In the genomic region with DNA sequence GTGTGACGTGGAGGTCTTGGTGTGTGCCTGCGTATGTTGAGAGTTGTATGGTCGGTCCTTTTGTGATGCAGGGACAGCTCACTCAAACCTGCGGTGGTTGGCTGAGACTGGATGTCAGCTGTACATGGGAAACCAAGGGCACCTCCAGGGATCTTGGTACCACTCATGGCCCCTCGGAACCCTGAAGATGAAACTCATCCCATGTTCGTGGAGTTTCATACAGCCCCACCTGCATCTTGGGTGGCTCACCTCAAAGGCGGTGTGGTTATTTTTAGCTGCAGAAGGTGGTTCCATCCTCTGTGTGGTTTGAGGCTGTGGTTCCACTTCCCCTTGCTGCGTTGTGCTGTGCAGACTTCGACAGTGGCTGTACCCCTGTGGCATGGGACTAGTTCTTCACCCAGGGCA, we compare ENCODE assay signal across 8 cellular contexts. TPM values are rescaled to one million over a fixed set of nuclear protein-coding genes. Genes with fewer than 3 reads are reported as not detected.
DNase-seq lines count a peak whose midpoint lies in the region; ATAC-seq and TF ChIP-seq lines count a peak whose summit lies in the region.

No MANE protein-coding gene starts in this region.

- H3K27ac ChIP-seq in DND-41 (ENCODE audit: low read length) (no peak overlapping the region), esophagus squamous epithelium (no peak overlapping the region)

- no peak overlapping the region for H3K4me3 ChIP-seq in DND-41 (ENCODE audit: low read depth in 1 of 2, low read length in 2 of 2)
- no peak overlapping the region for H3K4me3 ChIP-seq in esophagus squamous epithelium

- peaks cover 85% of the 10 kb centered on the region for H3K36me3 Mint-ChIP-seq in activated T-helper 1 cell treated with anti-CD3 and anti-CD28 coated beads, Interleukin-12 subunit alpha, Interleukin-12 subunit beta, Interleukin-2, Interleukin-4 antibody, amounts not matched to agents 30 ng/mL and 10 ng/mL and 1 ng/mL, durations not matched to agents 14 hours and 24 hours and 36 hours (ENCODE audit: low read depth)
- peaks cover 5% of the 10 kb centered on the region for H3K36me3 Mint-ChIP-seq in glutamatergic neuron (ENCODE audit: unreplicated experiment)

- H3K27ac Mint-ChIP-seq in activated T-helper 1 cell treated with anti-CD3 and anti-CD28 coated beads, Interleukin-12 subunit alpha, Interleukin-12 subunit beta, Interleukin-2, Interleukin-4 antibody, amounts not matched to agents 30 ng/mL and 10 ng/mL and 1 ng/mL, durations not matched to agents 14 hours and 24 hours and 36 hours, result peak overlapping the region; percentile 14
- H3K27ac Mint-ChIP-seq in glutamatergic neuron (ENCODE audit: unreplicated experiment), result no peak overlapping the region

- WGBS in esophagus squamous epithelium, 2 donors, result 66 to 76% methylated on average over 7 to 9 of the region's 9 CpGs

- ATAC-seq in DND-41 (ENCODE audit: insufficient read depth, low read depth) (peak; percentile 89), GM19372 (IDR thresholded peaks at IDR 0.05; ENCODE audit: low read depth, unreplicated experiment) (peak; percentile 95), HG03108 (IDR thresholded peaks at IDR 0.05; ENCODE audit: unreplicated experiment) (peak; percentile 91)

- H3K9ac ChIP-seq in DND-41 (ENCODE audit: low read depth, low read length), result no peak overlapping the region

- no peaks in the 10 kb centered on the region for H3K9me3 ChIP-seq in DND-41 (ENCODE audit: insufficient read depth, low read length, severe bottlenecking)
- H3K9me3 ChIP-seq in esophagus squamous epithelium, result no peaks in the 10 kb centered on the region

- H3K4me2 ChIP-seq in DND-41 (ENCODE audit: insufficient read depth, low read length), result no peak overlapping the region

- peaks cover 3% of the 10 kb centered on the region; the same call in 1 of the 2 replicates for H3K79me2 ChIP-seq in DND-41 (ENCODE audit: insufficient read depth, low read length)

- intact Hi-C loops in activated T-helper 1 cell treated with anti-CD3 and anti-CD28 coated beads, Interleukin-12 subunit alpha, Interleukin-12 subunit beta, Interleukin-2, Interleukin-4 antibody, amounts not matched to agents 30 ng/mL and 10 ng/mL and 1 ng/mL, durations not matched to agents 14 hours and 24 hours and 36 hours (cut with micrococcal nuclease), result no loop called here
- intact Hi-C loops in esophagus squamous epithelium (cut with DNase I), result no loop called here

- no peak for TF ChIP-seq POLR2A in esophagus squamous epithelium (IDR thresholded peaks at IDR 0.05)

- H3K4me1 Mint-ChIP-seq in activated T-helper 1 cell treated with anti-CD3 and anti-CD28 coated beads, Interleukin-12 subunit alpha, Interleukin-12 subunit beta, Interleukin-2, Interleukin-4 antibody, amounts not matched to agents 30 ng/mL and 10 ng/mL and 1 ng/mL, durations not matched to agents 14 hours and 24 hours and 36 hours (ENCODE audit: low read depth), result peaks cover 53% of the 10 kb centered on the region
- H3K4me1 Mint-ChIP-seq in glutamatergic neuron (ENCODE audit: low read depth, unreplicated experiment), result no peaks in the 10 kb centered on the region

- H3K4me1 ChIP-seq in DND-41 (ENCODE audit: insufficient read depth, low read length) (no peaks in the 10 kb centered on the region), esophagus squamous epithelium (no peaks in the 10 kb centered on the region)

- peaks cover 62% of the 10 kb centered on the region for H4K20me1 ChIP-seq in DND-41 (ENCODE audit: insufficient read depth, low read length)

- H3K27me3 Mint-ChIP-seq in activated T-helper 1 cell treated with anti-CD3 and anti-CD28 coated beads, Interleukin-12 subunit alpha, Interleukin-12 subunit beta, Interleukin-2, Interleukin-4 antibody, amounts not matched to agents 30 ng/mL and 10 ng/mL and 1 ng/mL, durations not matched to agents 14 hours and 24 hours and 36 hours (ENCODE audit: insufficient read depth), result no peaks in the 10 kb centered on the region
- H3K27me3 Mint-ChIP-seq in glutamatergic neuron (ENCODE audit: unreplicated experiment), result peaks cover 3% of the 10 kb centered on the region

- DNase-seq in DND-41 (peak; percentile 56), NCI-H1417 (lab: John Stamatoyannopoulos, UW) (no peak), esophagus squamous epithelium (lab: John Stamatoyannopoulos, UW) (no peak), NCI-H2196 (lab: John Stamatoyannopoulos, UW; ENCODE audit: unreplicated experiment) (no peak), glutamatergic neuron (no peak)
- DNase-seq in activated T-helper 1 cell treated with anti-CD3 and anti-CD28 coated beads, Interleukin-12 subunit alpha, Interleukin-12 subunit beta, Interleukin-2, Interleukin-4 antibody, amounts not matched to agents 30 ng/mL and 10 ng/mL and 1 ng/mL, durations not matched to agents 14 hours and 24 hours and 36 hours (ENCODE audit: low spot score), result peak; percentile 60

- H3K9me3 Mint-ChIP-seq in activated T-helper 1 cell treated with anti-CD3 and anti-CD28 coated beads, Interleukin-12 subunit alpha, Interleukin-12 subunit beta, Interleukin-2, Interleukin-4 antibody, amounts not matched to agents 30 ng/mL and 10 ng/mL and 1 ng/mL, durations not matched to agents 14 hours and 24 hours and 36 hours, result no peaks in the 10 kb centered on the region
- H3K9me3 Mint-ChIP-seq in glutamatergic neuron (ENCODE audit: unreplicated experiment), result peaks cover 2% of the 10 kb centered on the region

- TF ChIP-seq CTCF in DND-41 (IDR thresholded peaks at IDR 0.05; ENCODE audit: borderline replicate concordance, extremely low read depth, low read length, poor library complexity, severe bottlenecking) (no peak), esophagus squamous epithelium (IDR thresholded peaks at IDR 0.05) (no peak), glutamatergic neuron (IDR thresholded peaks at IDR 0.05; ENCODE audit: partially characterized antibody, unreplicated experiment) (no peak)

- peaks cover 91% of the 10 kb centered on the region for H3K36me3 ChIP-seq in DND-41 (ENCODE audit: insufficient read depth, low read length)
- H3K36me3 ChIP-seq in esophagus squamous epithelium, result peaks cover 33 to 100% (median 54%) of the 10 kb centered on the region in 3 donors

- H2AFZ ChIP-seq in DND-41 (ENCODE audit: low read depth, low read length), result no peak overlapping the region

- peak overlapping the region; percentile 38 for H3K4me3 Mint-ChIP-seq in activated T-helper 1 cell treated with anti-CD3 and anti-CD28 coated beads, Interleukin-12 subunit alpha, Interleukin-12 subunit beta, Interleukin-2, Interleukin-4 antibody, amounts not matched to agents 30 ng/mL and 10 ng/mL and 1 ng/mL, durations not matched to agents 14 hours and 24 hours and 36 hours
- H3K4me3 Mint-ChIP-seq in glutamatergic neuron (ENCODE audit: unreplicated experiment), result no peak overlapping the region

- H3K27me3 ChIP-seq in DND-41 (ENCODE audit: insufficient read depth, low read length, poor library complexity), result no peaks in the 10 kb centered on the region
- H3K27me3 ChIP-seq in esophagus squamous epithelium, result no peaks in the 10 kb centered on the region

RNA-seq across cellular contexts. Expression of gene SLC22A1, which starts 52.6 kb away (rescaled TPM):
- 2.9 and 3.7 TPM in 2 replicates for total RNA-seq in activated T-helper 1 cell treated with anti-CD3 and anti-CD28 coated beads, Interleukin-12 subunit alpha, Interleukin-12 subunit beta, Interleukin-2, Interleukin-4 antibody, amounts not matched to agents 30 ng/mL and 10 ng/mL and 1 ng/mL, durations not matched to agents 14 hours and 24 hours and 36 hours
- total RNA-seq in esophagus squamous epithelium (under 1 TPM in 3 of 4 donors, not detected in 1; 0.35 to 0.53 (median 0.38) TPM), glutamatergic neuron (ENCODE audit: unreplicated experiment) (2.2 TPM)

Comparison
In these comparisons a context has a peak if more than half of its experiments do, and no peak if none do; other contexts are left out.
1. DNase-seq: peak in DND-41 (single experiment) and activated T-helper 1 cell treated with anti-CD3 and anti-CD28 coated beads, Interleukin-12 subunit alpha, Interleukin-12 subunit beta, Interleukin-2, Interleukin-4 antibody, amounts not matched to agents 30 ng/mL and 10 ng/mL and 1 ng/mL, durations not matched to agents 14 hours and 24 hours and 36 hours (single experiment); none in NCI-H1417 (0 of 3), esophagus squamous epithelium (single experiment), NCI-H2196 (single experiment) and glutamatergic neuron (single experiment).
2. Peak in every context shown above with its lines, with median percentiles within 50 percentile points of each other: ATAC-seq.